ENCODE assay signal across 8 cellular contexts in genomic region chr3:184362668-184363540, GRCh38. TPM values are rescaled to one million over a fixed set of nuclear protein-coding genes. Genes with fewer than 3 reads are reported as not detected.
DNase-seq lines count a peak whose midpoint lies in the region; ATAC-seq, FAIRE-seq and TF ChIP-seq lines count a peak whose summit lies in the region.

No MANE protein-coding gene starts in this region.

- WGBS in stomach, 5 donors: 0 to 1% (median 0%) methylated on average over 33 to 67 of the region's 67 CpGs

- intact Hi-C loops in stomach (cut with DNase I; ENCODE audit: low total_unique reads): no loop called here

- H3K4me2 ChIP-seq in neural cell (ENCODE audit: low read length): peak overlapping the region; percentile 84

- H3K79me2 ChIP-seq in neural cell (replicated peaks; ENCODE audit: insufficient read depth, low read length): peaks cover 16% of the 10 kb centered on the region

- peak overlapping the region; percentile 85 for H3K9ac ChIP-seq in ES-I3 (ENCODE audit: low read depth, low read length)
- H3K9ac ChIP-seq in neural cell (ENCODE audit: low read length): peak overlapping the region; percentile 90

- FAIRE-seq in H54 (lab: Jason Lieb, UNC): peak; percentile 93

- TF ChIP-seq EP300 in neural cell (conservative IDR thresholded peaks at IDR 0.05; ENCODE audit: poor library complexity, severe bottlenecking): no peak
- no peak for TF ChIP-seq EP300 in stomach (IDR thresholded peaks at IDR 0.05)

- peak; percentile 67 for TF ChIP-seq POLR2A in H54 (IDR thresholded peaks at IDR 0.05; ENCODE audit: low read depth, low read length)
- peak in 1 of 4 donors; percentile 49 for TF ChIP-seq POLR2A in stomach (IDR thresholded peaks at IDR 0.05)

- H3K9me3 ChIP-seq in ES-I3 (ENCODE audit: control insufficient read depth, insufficient read depth, low read length) (no peaks in the 10 kb centered on the region), RWPE2 (ENCODE audit: severe bottlenecking) (no peaks in the 10 kb centered on the region), neural cell (ENCODE audit: low read length) (no peaks in the 10 kb centered on the region), stomach (no peaks in the 10 kb centered on the region)

- TF ChIP-seq CTCF in RWPE2 (IDR thresholded peaks at IDR 0.05; ENCODE audit: poor library complexity, severe bottlenecking) (peak; percentile 54), neural cell (IDR thresholded peaks at IDR 0.05; ENCODE audit: poor library complexity, severe bottlenecking) (peak; percentile 76), stomach (IDR thresholded peaks at IDR 0.05) (peak in 4 of 7 experiments; percentile 31 to 57 (median 44))

- H3K4me1 ChIP-seq in ES-I3 (ENCODE audit: insufficient read depth, low read length) (peaks cover 8% of the 10 kb centered on the region), RWPE2 (ENCODE audit: insufficient read depth, poor library complexity, severe bottlenecking) (peaks cover 8% of the 10 kb centered on the region), stomach (peaks cover 22 to 65% (median 43%) of the 10 kb centered on the region in 4 donors)

- peak overlapping the region; percentile 53 for H2AFZ ChIP-seq in neural cell (ENCODE audit: low read depth, low read length)

- no peaks in the 10 kb centered on the region for H3K9me2 ChIP-seq in neural cell (ENCODE audit: insufficient read depth, low read length)

- peak; percentile 58 for TF ChIP-seq RAD21 in neural cell (conservative IDR thresholded peaks at IDR 0.05)

- H3K27me3 ChIP-seq in RWPE2 (ENCODE audit: insufficient read depth, poor library complexity, severe bottlenecking) (no peaks in the 10 kb centered on the region), neural cell (ENCODE audit: insufficient read depth, low read depth, low read length) (no peaks in the 10 kb centered on the region), stomach (no peaks in the 10 kb centered on the region)

- H3K4me3 ChIP-seq in RWPE2 (ENCODE audit: severe bottlenecking) (peak overlapping the region; percentile 88), neural cell (ENCODE audit: low read length) (peak overlapping the region; percentile 70), stomach (peak overlapping the region; percentile 83 to 95 (median 86))

- H3K36me3 ChIP-seq in ES-I3 (ENCODE audit: insufficient read depth, low read length) (no peaks in the 10 kb centered on the region), RWPE2 (ENCODE audit: low read depth) (peaks cover 36% of the 10 kb centered on the region), neural cell (ENCODE audit: insufficient read depth, low read length) (no peaks in the 10 kb centered on the region), stomach (peaks cover 11 to 36% (median 31%) of the 10 kb centered on the region in 4 donors)

- peak overlapping the region; percentile 94 for H3K27ac ChIP-seq in RWPE2 (ENCODE audit: poor library complexity, severe bottlenecking)
- peak overlapping the region; percentile 87 for H3K27ac ChIP-seq in neural cell (ENCODE audit: low read length)
- H3K27ac ChIP-seq in stomach: peak overlapping the region; percentile 97 to 100 (median 99)

- no peaks in the 10 kb centered on the region for H4K20me1 ChIP-seq in neural cell (ENCODE audit: insufficient read depth)

- DNase-seq in H54 (ENCODE audit: insufficient read length, low spot score): peak; percentile 96
- peak; percentile 99 for DNase-seq in LoVo (ENCODE audit: low spot score)
- peak; percentile 98 for DNase-seq in RWPE2 (ENCODE audit: low spot score)
- peak; percentile 98 for DNase-seq in activated effector memory CD4-positive, alpha-beta T cell treated with anti-CD3 and anti-CD28 coated beads, Interleukin-2, amount 50 U/mL, for 16 hours
- DNase-seq in fibroblast of the conjunctiva (ENCODE audit: low read depth): peak; percentile 98
- DNase-seq in stomach: peak; percentile 98

- ATAC-seq in RWPE2 (ENCODE audit: low read depth): peak; percentile 73

- H3F3A ChIP-seq in neural cell (ENCODE audit: insufficient read depth, low read length, poor library complexity, severe bottlenecking): no peaks in the 10 kb centered on the region

TF ChIP-seq in neural cell, 6 proteins besides CTCF, POLR2A, EP300 and RAD21:
- peak; percentile 74 for TF ChIP-seq POLR2AphosphoS5 (IDR thresholded peaks at IDR 0.05)
- TF ChIP-seq SMC3 (conservative IDR thresholded peaks at IDR 0.05; ENCODE audit: poor library complexity): peak; percentile 71
- peak; percentile 56 for TF ChIP-seq REST (IDR thresholded peaks at IDR 0.05; ENCODE audit: borderline replicate concordance)
- TF ChIP-seq MXI1 (conservative IDR thresholded peaks at IDR 0.05; ENCODE audit: poor library complexity, severe bottlenecking): peak; percentile 67
- peak; percentile 82 for TF ChIP-seq TAF1 (IDR thresholded peaks at IDR 0.05; ENCODE audit: low read depth)
- no peak for TF ChIP-seq EZH2 (IDR thresholded peaks at IDR 0.05; ENCODE audit: borderline replicate concordance, insufficient read depth, low read length, poor library complexity, severe bottlenecking)

RNA-seq across cellular contexts. Expression of gene POLR2H, which starts 1.4 kb away (rescaled TPM):
- polyA plus RNA-seq in neural cell (155 and 185 TPM in 2 replicates), stomach (100 to 1,000 TPM; 103 to 142 (median 116) TPM)
- polyA minus RNA-seq in neural cell: 51.9 and 66.4 TPM in 2 replicates
- 100 to 1,000 TPM in 2 of 5 donors, 10 to 100 TPM in 3; 14.0 to 273 (median 85.0) TPM for total RNA-seq in stomach

RNA-seq across cellular contexts. Expression of gene CLCN2, which starts 1.5 kb away (rescaled TPM):
- polyA plus RNA-seq in neural cell: 13.4 and 14.0 TPM in 2 replicates
- polyA minus RNA-seq in neural cell: 16.1 and 17.4 TPM in 2 replicates
- total RNA-seq in stomach: 10 to 100 TPM in 2 of 5 donors, 1 to 10 TPM in 3; 4.2 to 34.5 (median 5.8) TPM
- 1 to 10 TPM; 2.1 to 5.1 (median 2.5) TPM for polyA plus RNA-seq in stomach

RNA-seq across cellular contexts. Expression of gene THPO, which starts 15.1 kb away (rescaled TPM):
- polyA plus RNA-seq in neural cell (0.18 and 0.59 TPM in 2 replicates), stomach (1 to 10 TPM in 1 of 3 donors, under 1 TPM in 2; 0.38 to 1.8 (median 0.93) TPM)
- polyA minus RNA-seq in neural cell: not detected in 2 replicates
- not detected for total RNA-seq in stomach

RNA-seq across cellular contexts. Expression of gene CHRD, which starts 16.9 kb away (rescaled TPM):
- polyA plus RNA-seq in neural cell: 2.9 and 4.8 TPM in 2 replicates
- polyA minus RNA-seq in neural cell: 0.93 and 1.9 TPM in 2 replicates
- 10 to 100 TPM in 1 of 5 donors, 1 to 10 TPM in 4; 6.1 to 27.2 (median 9.2) TPM for total RNA-seq in stomach
- polyA plus RNA-seq in stomach: 1 to 10 TPM; 5.2 to 7.1 (median 5.7) TPM

RNA-seq across cellular contexts. Expression of gene FAM131A, which starts 25.5 kb away (rescaled TPM):
- 141 and 154 TPM in 2 replicates for polyA plus RNA-seq in neural cell
- 103 and 117 TPM in 2 replicates for polyA minus RNA-seq in neural cell
- 10 to 100 TPM in 3 of 5 donors, 1 to 10 TPM in 2; 1.8 to 73.2 (median 28.8) TPM for total RNA-seq in stomach
- polyA plus RNA-seq in stomach: 10 to 100 TPM; 10.0 to 13.0 (median 12.5) TPM

Comparison
In these comparisons a context has a peak if more than half of its experiments do, and no peak if none do; other contexts are left out.
1. Peak in every context shown above with its lines: DNase-seq, ATAC-seq, H3K4me3 ChIP-seq and H3K27ac ChIP-seq.